ENCODE assay signal across 8 cellular contexts in genomic region chr16:18131587-18131986, GRCh38.
DNase-seq lines count a peak whose midpoint lies in the region; ATAC-seq, FAIRE-seq and TF ChIP-seq lines count a peak whose summit lies in the region.
"Not testable (repeated sequence)": the region's sequence is repeated elsewhere in the genome, so short reads cannot be mapped to it uniquely, and the experiment has no call there.

No MANE protein-coding gene starts in this region.

- H3K27ac ChIP-seq in pancreas; aorta (ENCODE audit: low read depth in 1 of 2, low read length in 2 of 2): not testable (repeated sequence)

- FAIRE-seq in pancreas (lab: Jason Lieb, UNC) = not testable (repeated sequence)

- not testable (repeated sequence) for H3K4me3 ChIP-seq in NB4 (ENCODE audit: low read depth, low read length); fibroblast of mammary gland (ENCODE audit: control insufficient read depth, low read depth, low read length); kidney epithelial cell (ENCODE audit: low read depth, low read length); pancreas; aorta (ENCODE audit: low read length in 2 of 2)

- intact Hi-C loops in pancreas (cut with DNase I); aorta (cut with DNase I): not testable (repeated sequence)

- 0% methylated on average over 1 of the region's 6 CpGs; no CpG with 5 or more reads in 1 of the 2 donors for WGBS in pancreas, 2 donors
- 0% methylated on average over 1 of the region's 6 CpGs; no CpG with 5 or more reads in 1 of the 2 donors for WGBS in aorta, 2 donors

- not testable (repeated sequence) for H3K9me3 ChIP-seq in pancreas; aorta (ENCODE audit: control insufficient read depth, low read length)

- H3K27ac Mint-ChIP-seq in WTC11, brain: not testable (repeated sequence)

- TF ChIP-seq POLR2A in NB4 (IDR thresholded peaks at IDR 0.05; ENCODE audit: extremely low read depth, insufficient read length) = not testable (repeated sequence)

- ATAC-seq in WTC11 = peak; percentile 87
- ATAC-seq in pancreas = peak; percentile 58 to 96 (median 92)
- ATAC-seq in aorta (ENCODE audit: low FRiP score) = peak; percentile 88

- H3K36me3 Mint-ChIP-seq in WTC11, brain: not testable (repeated sequence)

- H3K4me1 ChIP-seq in pancreas; aorta (ENCODE audit: control insufficient read depth in 1 of 2, insufficient read depth in 2 of 2, low read length in 2 of 2): not testable (repeated sequence)

- peak; percentile 18 for TF ChIP-seq CTCF in GM12873 (IDR thresholded peaks at IDR 0.05; ENCODE audit: insufficient read depth, low read depth, low read length, missing control alignments)
- peak; percentile 11 for TF ChIP-seq CTCF in NB4 (IDR thresholded peaks at IDR 0.05; ENCODE audit: low read depth, low read length)
- TF ChIP-seq CTCF in WTC11 (IDR thresholded peaks at IDR 0.05) = peak; percentile 25; the same call in 1 of the 2 replicates
- peak; percentile 12 to 21 for TF ChIP-seq CTCF in brain (conservative IDR thresholded peaks at IDR 0.05)
- TF ChIP-seq CTCF in fibroblast of mammary gland (conservative IDR thresholded peaks at IDR 0.05; ENCODE audit: control insufficient read depth, insufficient read depth, low read depth, low read length) = peak; percentile 40
- peak; percentile 16 for TF ChIP-seq CTCF in kidney epithelial cell (IDR thresholded peaks at IDR 0.05; ENCODE audit: insufficient read depth, low read length, poor library complexity, severe bottlenecking)
- peak; percentile 12 to 60 (median 38) for TF ChIP-seq CTCF in pancreas (IDR thresholded peaks at IDR 0.05)

- H3K27me3 ChIP-seq in kidney epithelial cell (ENCODE audit: control insufficient read depth, insufficient read depth, low read length); pancreas; aorta (ENCODE audit: control insufficient read depth in 1 of 2, insufficient read depth in 2 of 2, low read length in 1 of 2): not testable (repeated sequence)

- not testable (repeated sequence) for H3K9me3 Mint-ChIP-seq in WTC11, brain

- not testable (repeated sequence) for DNase-seq in NB4 (ENCODE audit: low read depth); WTC11 (ENCODE audit: low spot score); fibroblast of mammary gland (ENCODE audit: low read depth); kidney epithelial cell (ENCODE audit: low read depth); pancreas; aorta

- POLR2A ChIA-PET in WTC11 (lab: Charles Lee) = interaction anchor here (0.7 kb wide), 1 partner anchor 300 kb away, joined by 3 read pairs; no protein-coding TSS in a partner anchor

- H3K4me3 Mint-ChIP-seq in WTC11, brain: not testable (repeated sequence)

- not testable (repeated sequence) for H3K4me1 Mint-ChIP-seq in WTC11, brain

- H3K36me3 ChIP-seq in kidney epithelial cell (ENCODE audit: control insufficient read depth, insufficient read depth, low read length); pancreas; aorta (ENCODE audit: control insufficient read depth in 1 of 2, insufficient read depth in 2 of 2, low read length in 1 of 2): not testable (repeated sequence)

- H3K27me3 Mint-ChIP-seq in WTC11 (ENCODE audit: low read depth); brain: not testable (repeated sequence)

- CTCF ChIA-PET in WTC11 (lab: Charles Lee) = interaction anchor here (1.1 kb wide), 1 partner anchor 578 kb away, joined by 3 read pairs; no protein-coding TSS in a partner anchor
